Comparison of ENCODE assay signal across 8 cellular contexts in the genomic region with DNA sequence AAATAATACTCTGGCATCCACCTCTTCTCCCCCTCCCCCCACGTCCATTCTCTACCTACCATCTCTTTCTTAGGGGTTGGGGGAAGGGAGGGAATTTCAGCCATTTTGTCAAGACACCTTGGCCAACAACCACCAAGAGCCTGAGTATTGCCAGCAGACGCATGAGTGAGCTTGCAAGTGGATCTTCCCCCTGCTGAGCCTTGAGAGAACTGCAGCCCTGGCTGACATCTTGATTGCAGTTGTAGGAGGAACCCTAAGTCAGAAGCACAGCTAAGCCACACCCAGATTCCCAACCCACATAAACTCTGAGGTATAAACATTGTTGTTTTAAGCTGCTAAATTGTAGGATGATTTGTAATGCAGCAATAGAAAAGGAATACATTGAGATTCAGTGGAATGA.
DNase-seq lines count a peak whose midpoint lies in the region; ATAC-seq and TF ChIP-seq lines count a peak whose summit lies in the region.

No MANE protein-coding gene starts in this region.

- H3K36me3 Mint-ChIP-seq in naive thymus-derived CD8-positive, alpha-beta T cell = no peaks in the 10 kb centered on the region

- BruUV-seq in mammary epithelial cell (replicated peaks; lab: Mats Ljungman, UMichigan) (no TSS peak), PC-9 (replicated peaks; lab: Mats Ljungman, UMichigan) (no TSS peak)

- DNase-seq in AG04450 (ENCODE audit: low read depth, low spot score) = no peak
- peak; percentile 21 for DNase-seq in mammary epithelial cell
- no peak for DNase-seq in OCI-M2 (lab: John Stamatoyannopoulos, UW; ENCODE audit: unreplicated experiment)
- no peak for DNase-seq in naive thymus-derived CD8-positive, alpha-beta T cell
- no peak for DNase-seq in effector memory CD4-positive, alpha-beta T cell
- no peak for DNase-seq in PC-9

- CTCF ChIA-PET in AG04450 (lab: Charles Lee) = interaction anchor here (1.3 to 1.9 kb wide), 3 partner anchors 9 to 217 kb away, joined by 3 to 6 read pairs (median 4); no protein-coding TSS in a partner anchor
- CTCF ChIA-PET in mammary epithelial cell (lab: Charles Lee; ENCODE audit: low non-redundant PET) = no interaction called here
- CTCF ChIA-PET in PC-9 (lab: Charles Lee) = interaction anchor here (0.5 kb wide), 1 partner anchor 500 kb away, joined by 19 read pairs; no protein-coding TSS in a partner anchor

- dilution Hi-C loops in mammary epithelial cell (cut with HindIII; ENCODE audit: low sequenced_read_pairs) = no loop called here

- no peaks in the 10 kb centered on the region for H4K20me1 ChIP-seq in mammary epithelial cell (ENCODE audit: insufficient read depth, low read length)
- H4K20me1 ChIP-seq in PC-9 (ENCODE audit: insufficient read depth) = no peaks in the 10 kb centered on the region

- H3K27me3 ChIP-seq in AG04450 (ENCODE audit: control insufficient read depth, insufficient read depth, low read length) (no peaks in the 10 kb centered on the region), mammary epithelial cell (ENCODE audit: insufficient read depth, low read length) (no peaks in the 10 kb centered on the region), PC-9 (ENCODE audit: insufficient read depth, low read depth) (no peaks in the 10 kb centered on the region)
- no peaks in the 10 kb centered on the region for H3K27me3 ChIP-seq in effector memory CD4-positive, alpha-beta T cell (replicated peaks; ENCODE audit: control insufficient read depth, insufficient read depth, low read length, poor library complexity, severe bottlenecking)

- no peaks in the 10 kb centered on the region for H3K79me2 ChIP-seq in mammary epithelial cell (ENCODE audit: insufficient read depth, low read length)
- H3K79me2 ChIP-seq in PC-9 (ENCODE audit: low read depth) = no peaks in the 10 kb centered on the region

- no peak overlapping the region for H3K4me2 ChIP-seq in mammary epithelial cell (ENCODE audit: insufficient read depth, low read depth, low read length)
- no peak overlapping the region for H3K4me2 ChIP-seq in PC-9

- H3K9me3 Mint-ChIP-seq in naive thymus-derived CD8-positive, alpha-beta T cell = no peaks in the 10 kb centered on the region

- H3K27ac ChIP-seq in AG04450 (ENCODE audit: low read depth, low read length) (no peak overlapping the region), mammary epithelial cell (ENCODE audit: insufficient read depth, low read depth, low read length) (no peak overlapping the region), PC-9 (no peak overlapping the region)
- H3K27ac ChIP-seq in effector memory CD4-positive, alpha-beta T cell (ENCODE audit: insufficient read depth, low read length, poor library complexity, severe bottlenecking) = no peak overlapping the region

- TF ChIP-seq CTCF in AG04450 (IDR thresholded peaks at IDR 0.05; ENCODE audit: low read depth, low read length) (peak; percentile 46), mammary epithelial cell (conservative IDR thresholded peaks at IDR 0.05 in 1 of 2, IDR thresholded peaks at IDR 0.05 in 1 of 2; ENCODE audit: extremely low read depth in 1 of 2, insufficient read depth in 1 of 2, low read depth in 1 of 2, low read length in 2 of 2) (peak; percentile 30 to 38), PC-9 (conservative IDR thresholded peaks at IDR 0.05) (no peak)

- H3K9ac ChIP-seq in mammary epithelial cell (ENCODE audit: insufficient read depth, low read length) = no peak overlapping the region

- no peak overlapping the region for H3K4me3 Mint-ChIP-seq in naive thymus-derived CD8-positive, alpha-beta T cell

- intact Hi-C loops in mammary epithelial cell (cut with micrococcal nuclease) = no loop called here
- intact Hi-C loops in PC-9 (cut with micrococcal nuclease; ENCODE audit: unreplicated experiment) = no loop called here

- H3F3A ChIP-seq in PC-9 (ENCODE audit: insufficient read depth, low read depth) = no peaks in the 10 kb centered on the region

- H3K4me3 ChIP-seq in AG04450 (ENCODE audit: low read depth, low read length) (no peak overlapping the region), mammary epithelial cell (replicated peaks in 1 of 3; ENCODE audit: insufficient read depth in 1 of 3, low read depth in 2 of 3, low read length in 3 of 3) (no peak overlapping the region), PC-9 (no peak overlapping the region)
- H3K4me3 ChIP-seq in effector memory CD4-positive, alpha-beta T cell (ENCODE audit: insufficient read depth, low read depth, low read length, poor library complexity, severe bottlenecking) = no peak overlapping the region

- no peak overlapping the region for H3K27ac Mint-ChIP-seq in naive thymus-derived CD8-positive, alpha-beta T cell

- H3K9me2 ChIP-seq in PC-9 (ENCODE audit: insufficient read depth) = no peaks in the 10 kb centered on the region

- POLR2A ChIA-PET in AG04450 (lab: Yijun Ruan, JAX) = no interaction called here
- POLR2A ChIA-PET in naive thymus-derived CD8-positive, alpha-beta T cell (lab: Charles Lee) = no interaction called here
- POLR2A ChIA-PET in PC-9 (lab: Charles Lee; ENCODE audit: unreplicated experiment) = no interaction called here

- WGBS in mammary epithelial cell (ENCODE audit: low coverage, missing lambda C conversion rate) = 79% methylated on average over 2 of the region's 2 CpGs

- H3K4me1 Mint-ChIP-seq in naive thymus-derived CD8-positive, alpha-beta T cell = no peaks in the 10 kb centered on the region

- H3K36me3 ChIP-seq in mammary epithelial cell (ENCODE audit: insufficient read depth, low read length) (no peaks in the 10 kb centered on the region), PC-9 (ENCODE audit: low read depth) (no peaks in the 10 kb centered on the region)
- no peaks in the 10 kb centered on the region for H3K36me3 ChIP-seq in effector memory CD4-positive, alpha-beta T cell (ENCODE audit: control insufficient read depth, insufficient read depth, low read length)

- H3K27me3 Mint-ChIP-seq in naive thymus-derived CD8-positive, alpha-beta T cell = peaks cover 0 to 17% (median 6%) of the 10 kb centered on the region in 5 donors

- no peaks in the 10 kb centered on the region for H3K9me3 ChIP-seq in AG04450 (ENCODE audit: control insufficient read depth, insufficient read depth, low read length)
- no peaks in the 10 kb centered on the region for H3K9me3 ChIP-seq in mammary epithelial cell (replicated peaks; ENCODE audit: insufficient read depth, low read length)
- H3K9me3 ChIP-seq in effector memory CD4-positive, alpha-beta T cell (ENCODE audit: control insufficient read depth, low read length) = no peaks in the 10 kb centered on the region
- H3K9me3 ChIP-seq in PC-9 (ENCODE audit: insufficient read depth, low read depth) = no peaks in the 10 kb centered on the region

- peaks cover 3% of the 10 kb centered on the region for H3K4me1 ChIP-seq in mammary epithelial cell (ENCODE audit: insufficient read depth, low read length)
- H3K4me1 ChIP-seq in effector memory CD4-positive, alpha-beta T cell (ENCODE audit: control insufficient read depth, insufficient read depth, low read length, poor library complexity, severe bottlenecking) = no peaks in the 10 kb centered on the region
- H3K4me1 ChIP-seq in PC-9 (replicated peaks; ENCODE audit: insufficient read depth) = no peaks in the 10 kb centered on the region

- in situ Hi-C loops in mammary epithelial cell (cut with MboI; ENCODE audit: low sequenced_read_pairs in 2 of 2) = no loop called here

- peak; percentile 77 for ATAC-seq in GM18873 (IDR thresholded peaks at IDR 0.05; ENCODE audit: low FRiP score, unreplicated experiment)
- ATAC-seq in HG03196 (IDR thresholded peaks at IDR 0.05; ENCODE audit: unreplicated experiment) = peak; percentile 60
- ATAC-seq in naive thymus-derived CD8-positive, alpha-beta T cell = no peak

- H2AFZ ChIP-seq in mammary epithelial cell (ENCODE audit: low read depth, low read length) (no peak overlapping the region), PC-9 (no peak overlapping the region)

Comparison
In these comparisons a context has a peak if more than half of its experiments do, and no peak if none do; other contexts are left out.
1. ATAC-seq: peak in GM18873 (single experiment) and HG03196 (single experiment); none in naive thymus-derived CD8-positive, alpha-beta T cell (0 of 2).